In the genomic region with DNA sequence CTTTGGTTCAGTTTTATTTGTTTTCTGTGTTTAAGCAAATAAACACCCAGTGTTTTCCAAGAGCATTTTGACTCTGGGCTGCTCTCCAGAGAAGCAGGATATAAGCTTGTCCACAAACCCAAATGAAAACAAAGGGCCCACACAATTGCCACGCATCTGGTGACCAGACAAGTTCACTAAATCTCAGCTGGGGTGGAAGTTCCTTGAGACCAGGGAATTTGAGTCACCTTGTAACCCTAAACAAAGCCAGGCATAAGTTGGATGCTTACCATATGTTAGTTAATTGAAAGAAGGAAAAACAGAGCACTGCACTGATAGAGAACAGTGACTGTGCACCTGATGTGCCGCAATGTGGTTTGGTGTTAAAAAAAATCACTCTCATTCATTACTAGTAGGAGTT, we compare ENCODE assay signal across 16 cellular contexts. TPM values are rescaled to one million over a fixed set of nuclear protein-coding genes. Genes with fewer than 3 reads are reported as not detected.
DNase-seq lines count a peak whose midpoint lies in the region; FAIRE-seq and TF ChIP-seq lines count a peak whose summit lies in the region.
"Had no signal": no experiment of that assay in that cellular context is flagged by ENCODE, and none has a peak within 500 bp of the region (broad histone marks: within the 10 kb centered on the region; RNA-seq: fewer than 3 reads in every experiment).

No MANE protein-coding gene starts in this region.

- H3F3A ChIP-seq in SK-N-SH (replicated peaks; ENCODE audit: insufficient read depth) = peaks cover 12% of the 10 kb centered on the region

- 44% methylated on average over 2 of the region's 2 CpGs for WGBS in SK-N-SH (ENCODE audit: low lambda C conversion rate)

- no peak for TF ChIP-seq RAD21 in SK-N-SH (IDR thresholded peaks at IDR 0.05; ENCODE audit: low read length)

- peak in 1 of 2 experiments; percentile 47; a peak in 1 of 4 replicates for TF ChIP-seq EP300 in SK-N-SH (IDR thresholded peaks at IDR 0.05; ENCODE audit: borderline replicate concordance in 1 of 2, low read depth in 1 of 2, low read length in 1 of 2)

- H3K4me3 ChIP-seq in SK-N-SH (ENCODE audit: low read depth in 2 of 2, low read length in 1 of 2) = no peak overlapping the region
- H3K4me3 ChIP-seq: colonic mucosa, thoracic aorta had no signal

- CTCF ChIA-PET in SK-N-SH (lab: Yijun Ruan, JAX) = interaction anchor here (1.2 to 1.6 kb wide), 2 partner anchors 12 to 74 kb away, joined by 4 to 5 read pairs; no protein-coding TSS in a partner anchor

- FAIRE-seq in H54 (lab: Jason Lieb, UNC) = peak; percentile 88

- peaks cover 2 to 8% of the 10 kb centered on the region in 2 experiments; a peak in 2 of 4 replicates for H3K4me1 ChIP-seq in SK-N-SH (ENCODE audit: control insufficient read depth in 1 of 2, insufficient read depth in 2 of 2, low read depth in 1 of 2, low read length in 1 of 2)
- H3K4me1 ChIP-seq: colonic mucosa had no signal

- no peaks in the 10 kb centered on the region for H3K27me3 ChIP-seq in SK-N-SH (ENCODE audit: insufficient read depth)
- H3K27me3 ChIP-seq: colonic mucosa had no signal

- no peak overlapping the region for H3K27ac ChIP-seq in SK-N-SH (ENCODE audit: low read depth in 2 of 2, low read length in 1 of 2)
- H3K27ac ChIP-seq: colonic mucosa, thoracic aorta had no signal

- no peaks in the 10 kb centered on the region for H3K79me2 ChIP-seq in SK-N-SH (ENCODE audit: insufficient read depth)

- H3K9me3 ChIP-seq in SK-N-SH = no peaks in the 10 kb centered on the region
- H3K9me3 ChIP-seq: colonic mucosa, thoracic aorta had no signal

- H3K9me2 ChIP-seq in SK-N-SH = no peaks in the 10 kb centered on the region

- no peaks in the 10 kb centered on the region for H4K20me1 ChIP-seq in SK-N-SH (ENCODE audit: insufficient read depth)

- no peak for TF ChIP-seq CTCF in SK-N-SH (IDR thresholded peaks at IDR 0.05)

- no peaks in the 10 kb centered on the region for H3K36me3 ChIP-seq in SK-N-SH (replicated peaks in 1 of 2; ENCODE audit: control insufficient read depth in 1 of 2, insufficient read depth in 2 of 2, low read length in 1 of 2)
- H3K36me3 ChIP-seq: colonic mucosa, thoracic aorta had no signal

- POLR2A ChIA-PET in SK-N-SH (lab: Yijun Ruan, JAX) = no interaction called here

- H3K4me2 ChIP-seq in SK-N-SH = no peak overlapping the region

- H3K9ac ChIP-seq in SK-N-SH = no peak overlapping the region

- no peak overlapping the region for H2AFZ ChIP-seq in SK-N-SH (ENCODE audit: low read depth)

- TF ChIP-seq POLR2A in H54 (IDR thresholded peaks at IDR 0.05; ENCODE audit: low read depth, low read length) = no peak

- DNase-seq in AG08395 (ENCODE audit: low spot score) (peak; percentile 88), H54 (ENCODE audit: insufficient read length, low spot score) (peak; percentile 45), SK-N-SH (peak; percentile 58), foreskin melanocyte (peak; percentile 89), T-helper 2 cell (no peak), RPMI8226 (no peak), GDM1 (lab: John Stamatoyannopoulos, UW) (no peak), MV-4-11 (lab: John Stamatoyannopoulos, UW) (no peak)
- DNase-seq: activated CD4-positive, alpha-beta T cell treated with anti-CD3 and anti-CD28 coated beads for 4 hours; activated gamma-delta T cell; CD4-positive, CD25-positive, alpha-beta regulatory T cell; colonic mucosa; hypothalamus; mesendoderm; NCI-H524 had no signal

TF ChIP-seq in SK-N-SH, 30 proteins besides CTCF, POLR2A, EP300 and RAD21:
- TF ChIP-seq FOXJ3 (CRISPR knock-in tag; IDR thresholded peaks at IDR 0.05) = no peak
- TF ChIP-seq, protein P1, sequence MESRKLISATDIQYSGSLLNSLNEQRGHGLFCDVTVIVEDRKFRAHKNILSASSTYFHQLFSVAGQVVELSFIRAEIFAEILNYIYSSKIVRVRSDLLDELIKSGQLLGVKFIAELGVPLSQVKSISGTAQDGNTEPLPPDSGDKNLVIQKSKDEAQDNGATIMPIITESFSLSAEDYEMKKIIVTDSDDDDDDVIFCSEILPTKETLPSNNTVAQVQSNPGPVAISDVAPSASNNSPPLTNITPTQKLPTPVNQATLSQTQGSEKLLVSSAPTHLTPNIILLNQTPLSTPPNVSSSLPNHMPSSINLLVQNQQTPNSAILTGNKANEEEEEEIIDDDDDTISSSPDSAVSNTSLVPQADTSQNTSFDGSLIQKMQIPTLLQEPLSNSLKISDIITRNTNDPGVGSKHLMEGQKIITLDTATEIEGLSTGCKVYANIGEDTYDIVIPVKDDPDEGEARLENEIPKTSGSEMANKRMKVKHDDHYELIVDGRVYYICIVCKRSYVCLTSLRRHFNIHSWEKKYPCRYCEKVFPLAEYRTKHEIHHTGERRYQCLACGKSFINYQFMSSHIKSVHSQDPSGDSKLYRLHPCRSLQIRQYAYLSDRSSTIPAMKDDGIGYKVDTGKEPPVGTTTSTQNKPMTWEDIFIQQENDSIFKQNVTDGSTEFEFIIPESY (IDR thresholded peaks at IDR 0.05; ENCODE audit: borderline replicate concordance, low read depth) = no peak
- TF ChIP-seq CHD2 (IDR thresholded peaks at IDR 0.05; ENCODE audit: low read length, partially characterized antibody) = peak; percentile 78
- no peak for TF ChIP-seq NRF1 (IDR thresholded peaks at IDR 0.05; ENCODE audit: low read depth, low read length)
- no peak for TF ChIP-seq FOXM1 (IDR thresholded peaks at IDR 0.05; ENCODE audit: low read depth)
- TF ChIP-seq RXRA (IDR thresholded peaks at IDR 0.05; ENCODE audit: borderline replicate concordance, low read depth) = peak; percentile 33; the same call in 1 of the 2 replicates
- TF ChIP-seq GATA2 (CRISPR knock-in tag; IDR thresholded peaks at IDR 0.05) = 0 out of 2 replicates have a peak, but pooled peaks have one; percentile 31
- TF ChIP-seq NFIC (IDR thresholded peaks at IDR 0.05; ENCODE audit: borderline replicate concordance) = peak; percentile 61; the same call in 1 of the 2 replicates
- peak; percentile 42 for TF ChIP-seq JUND (IDR thresholded peaks at IDR 0.05)
- peak; percentile 100 for TF ChIP-seq TCF12 (IDR thresholded peaks at IDR 0.05)
- peak; percentile 33; the same call in 1 of the 2 replicates for TF ChIP-seq GABPA (IDR thresholded peaks at IDR 0.05; ENCODE audit: low read depth)
- peak; percentile 41; the same call in 1 of the 2 replicates for TF ChIP-seq FOSL2 (IDR thresholded peaks at IDR 0.05; ENCODE audit: borderline replicate concordance, low read depth)
- TF ChIP-seq RFX5 (IDR thresholded peaks at IDR 0.05; ENCODE audit: low read length) = no peak
- peak; percentile 71 for TF ChIP-seq PBX3 (IDR thresholded peaks at IDR 0.05)
- TF ChIP-seq TEAD4 (IDR thresholded peaks at IDR 0.05; ENCODE audit: borderline replicate concordance, insufficient read depth) = peak; percentile 51; the same call in 1 of the 2 replicates
- TF ChIP-seq POLR2AphosphoS5 (IDR thresholded peaks at IDR 0.05; ENCODE audit: low read depth, low read length) = peak; percentile 92
- TF ChIP-seq, protein P2, sequence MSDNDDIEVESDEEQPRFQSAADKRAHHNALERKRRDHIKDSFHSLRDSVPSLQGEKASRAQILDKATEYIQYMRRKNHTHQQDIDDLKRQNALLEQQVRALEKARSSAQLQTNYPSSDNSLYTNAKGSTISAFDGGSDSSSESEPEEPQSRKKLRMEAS (IDR thresholded peaks at IDR 0.05; ENCODE audit: low read depth) = peak; percentile 68
- TF ChIP-seq RCOR1 (IDR thresholded peaks at IDR 0.05; ENCODE audit: low read length) = peak; percentile 99
- no peak for TF ChIP-seq TAF1 (IDR thresholded peaks at IDR 0.05; ENCODE audit: borderline replicate concordance, low read depth, low read length)
- no peak for TF ChIP-seq SIN3A (IDR thresholded peaks at IDR 0.05; ENCODE audit: borderline replicate concordance, low read depth, low read length)
TF ChIP-seq in SK-N-SH: peak in this region for 13.

RNA-seq across cellular contexts. Expression of gene TXNRD1, which starts 1.6 kb away (rescaled TPM):
- polyA plus RNA-seq in SK-N-SH (2012; rRNA removed) = 143 and 220 TPM in 2 replicates
- polyA plus RNA-seq in SK-N-SH (2012; cell fraction: cytosol; rRNA removed) = 146 and 182 TPM in 2 replicates
- 143 and 170 TPM in 2 replicates for polyA plus RNA-seq in SK-N-SH (2012; cell fraction: nucleus; rRNA removed)

Comparison
In these comparisons a context has a peak if more than half of its experiments do, and no peak if none do; other contexts are left out.
1. DNase-seq: peak in AG08395 (single experiment), H54 (single experiment), SK-N-SH (single experiment) and foreskin melanocyte (single experiment); none in T-helper 2 cell (0 of 5), RPMI8226 (single experiment), GDM1 (single experiment) and MV-4-11 (single experiment).